Comparison of ENCODE assay signal across 11 cellular contexts in the genomic region with DNA sequence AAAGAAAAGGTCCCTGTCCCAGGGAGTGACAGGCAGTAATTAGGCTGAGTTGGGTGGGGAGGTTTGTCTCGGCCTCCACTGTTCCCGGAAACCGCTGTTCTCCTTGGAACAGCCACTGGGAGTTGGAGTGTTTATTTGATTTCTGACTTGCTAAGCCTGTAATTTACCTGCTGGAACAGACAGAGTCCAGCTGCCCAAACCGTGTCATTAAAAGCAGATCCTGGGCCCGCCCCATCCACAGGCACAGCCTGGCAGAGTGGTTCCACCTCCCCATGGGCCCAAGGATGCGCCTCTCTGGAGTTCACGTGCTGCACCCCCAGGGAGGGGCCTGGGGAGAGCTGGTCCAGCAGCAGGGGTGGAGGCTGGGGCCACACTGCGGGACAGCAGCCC. TPM values are rescaled to one million over a fixed set of nuclear protein-coding genes. Genes with fewer than 3 reads are reported as not detected.
DNase-seq lines count a peak whose midpoint lies in the region; TF ChIP-seq lines count a peak whose summit lies in the region.
"Not testable (repeated sequence)": the region's sequence is repeated elsewhere in the genome, so short reads cannot be mapped to it uniquely, and the experiment has no call there.
"Had no signal": no experiment of that assay in that cellular context is flagged by ENCODE, and none has a peak within 500 bp of the region (broad histone marks: within the 10 kb centered on the region; RNA-seq: fewer than 3 reads in every experiment).

No MANE protein-coding gene starts in this region.

- intact Hi-C loops in colonic mucosa (cut with DNase I) = not testable (repeated sequence)

- H3K27ac ChIP-seq in colonic mucosa (peak overlapping the region; percentile 69), mucosa of rectum (ENCODE audit: low read depth in 2 of 2, low read length in 2 of 2) (peak overlapping the region; percentile 78 to 92)

- not testable (repeated sequence) for H3K36me3 ChIP-seq in colonic mucosa
- H3K36me3 ChIP-seq in mucosa of rectum (ENCODE audit: control insufficient read depth in 2 of 2, insufficient read depth in 2 of 2, low read length in 2 of 2) = peaks cover 0 to 12% of the 10 kb centered on the region in 2 donors

- H3K9me3 ChIP-seq in colonic mucosa; mucosa of rectum (ENCODE audit: control insufficient read depth in 2 of 2, low read length in 2 of 2): not testable (repeated sequence)

- H3K9ac ChIP-seq in colonic mucosa (ENCODE audit: low read depth in 2 of 2, low read length in 2 of 2) (peak overlapping the region in 1 of 2 donors; percentile 51), mucosa of rectum (ENCODE audit: low read depth in 1 of 2, low read length in 2 of 2) (peak overlapping the region in 1 of 2 donors; percentile 77)

- not testable (repeated sequence) for H3K27me3 ChIP-seq in colonic mucosa; mucosa of rectum (ENCODE audit: control insufficient read depth in 2 of 2, insufficient read depth in 2 of 2, low read length in 2 of 2)

- H3K4me3 ChIP-seq in colonic mucosa = not testable (repeated sequence)
- peak overlapping the region; percentile 20 to 38 for H3K4me3 ChIP-seq in mucosa of rectum (ENCODE audit: low read length in 2 of 2)

- peak; percentile 80 for DNase-seq in DMS53 treated with DMSO at 0.1 percent for 48 hours (lab: John Stamatoyannopoulos, UW; ENCODE audit: unreplicated experiment)
- peak; percentile 100 for DNase-seq in NCI-H2029 (lab: John Stamatoyannopoulos, UW)
- DNase-seq in NCI-H2227 treated with DMSO at 0.1 percent for 48 hours (lab: John Stamatoyannopoulos, UW) = peak; percentile 89
- DNase-seq in NCI-H774 (lab: John Stamatoyannopoulos, UW) = peak; percentile 74
- DNase-seq in colonic mucosa = peak; percentile 81

- TF ChIP-seq CTCF in colonic mucosa (IDR thresholded peaks at IDR 0.05) = not testable (repeated sequence)

- H3K4me1 ChIP-seq in colonic mucosa = not testable (repeated sequence)
- peaks cover 11 to 12% of the 10 kb centered on the region in 2 donors for H3K4me1 ChIP-seq in mucosa of rectum (ENCODE audit: control insufficient read depth in 2 of 2, insufficient read depth in 2 of 2, low read length in 2 of 2)

RNA-seq across cellular contexts. Expression of a gene that starts 35.7 kb away (rescaled TPM):
- 1 to 10 TPM; 1.1 to 1.4 TPM for total RNA-seq in colonic mucosa
- total RNA-seq: A673, Daoy, G401, H4, IMR-90 had no signal

RNA-seq across cellular contexts. Expression of a gene that starts 49.4 kb away (rescaled TPM):
- total RNA-seq in colonic mucosa = 100 to 1,000 TPM; 109 to 144 TPM
